Comparison of ENCODE assay signal across 6 cellular contexts in genomic region chr9:113454914-113455761, GRCh38. TPM values are rescaled to one million over a fixed set of nuclear protein-coding genes. Genes with fewer than 3 reads are reported as not detected.
A peak's percentile ranks its signal among the peaks of the same experiment; 100 is the strongest.
DNase-seq lines count a peak whose midpoint lies in the region; ATAC-seq and TF ChIP-seq lines count a peak whose summit lies in the region.

No MANE protein-coding gene starts in this region.

- ATAC-seq in HG03159 (IDR thresholded peaks at IDR 0.05; ENCODE audit: unreplicated experiment) (no peak), GM21528 (IDR thresholded peaks at IDR 0.05; ENCODE audit: low FRiP score, unreplicated experiment) (no peak)

- no peaks in the 10 kb centered on the region for H3K9me3 ChIP-seq in SJCRH30 (replicated peaks)

- peak overlapping the region; percentile 20; the same call in 1 of the 2 replicates for H3K27ac ChIP-seq in SJCRH30

- peaks cover 16% of the 10 kb centered on the region for H3K4me1 ChIP-seq in SJCRH30

- TF ChIP-seq CTCF in kidney epithelial cell (IDR thresholded peaks at IDR 0.05; ENCODE audit: insufficient read depth, low read length, poor library complexity, severe bottlenecking) = no peak

- H3K36me3 ChIP-seq in SJCRH30 = no peaks in the 10 kb centered on the region
- H3K36me3 ChIP-seq in kidney epithelial cell (ENCODE audit: control insufficient read depth, insufficient read depth, low read length) = no peaks in the 10 kb centered on the region

- H3K4me3 ChIP-seq in SJCRH30 = no peak overlapping the region
- no peak overlapping the region for H3K4me3 ChIP-seq in kidney epithelial cell (ENCODE audit: low read depth, low read length)

- H3K27me3 ChIP-seq in SJCRH30 (no peaks in the 10 kb centered on the region), kidney epithelial cell (ENCODE audit: control insufficient read depth, insufficient read depth, low read length) (no peaks in the 10 kb centered on the region)

- peak; percentile 87 for DNase-seq in ELF-1 (ENCODE audit: low read depth, low spot score)
- DNase-seq in SJCRH30 = peak; percentile 45 to 55
- peak; percentile 50 for DNase-seq in kidney epithelial cell (ENCODE audit: low read depth)
- DNase-seq in SKM-1 (lab: John Stamatoyannopoulos, UW; ENCODE audit: unreplicated experiment) = no peak

RNA-seq across cellular contexts. Expression of gene RGS3, which starts 8.4 kb away (rescaled TPM):
- 35.8 and 36.7 TPM in 2 replicates for total RNA-seq in SJCRH30 (2014; rRNA removed; shearing (Covaris generic))
- 158 and 166 TPM in 2 replicates for total RNA-seq in kidney epithelial cell

RNA-seq across cellular contexts. Expression of gene C9orf43, which starts 44.6 kb away (rescaled TPM):
- total RNA-seq in SJCRH30 (2014; rRNA removed; shearing (Covaris generic)) = 0.69 and 0.96 TPM in 2 replicates
- 0.88 and 1.4 TPM in 2 replicates for total RNA-seq in kidney epithelial cell

RNA-seq across cellular contexts. Expression of gene POLE3, which starts 44.7 kb away (rescaled TPM):
- 152 and 157 TPM in 2 replicates for total RNA-seq in SJCRH30 (2014; rRNA removed; shearing (Covaris generic))
- 58.0 and 64.1 TPM in 2 replicates for total RNA-seq in kidney epithelial cell

RNA-seq across cellular contexts. Expression of gene ALAD, which starts 54.1 kb away (rescaled TPM):
- 9.0 and 13.3 TPM in 2 replicates for total RNA-seq in SJCRH30 (2014; rRNA removed; shearing (Covaris generic))
- total RNA-seq in kidney epithelial cell = 6.2 and 6.7 TPM in 2 replicates
